1 cellular context compared by ENCODE assay signal in the genomic region with DNA sequence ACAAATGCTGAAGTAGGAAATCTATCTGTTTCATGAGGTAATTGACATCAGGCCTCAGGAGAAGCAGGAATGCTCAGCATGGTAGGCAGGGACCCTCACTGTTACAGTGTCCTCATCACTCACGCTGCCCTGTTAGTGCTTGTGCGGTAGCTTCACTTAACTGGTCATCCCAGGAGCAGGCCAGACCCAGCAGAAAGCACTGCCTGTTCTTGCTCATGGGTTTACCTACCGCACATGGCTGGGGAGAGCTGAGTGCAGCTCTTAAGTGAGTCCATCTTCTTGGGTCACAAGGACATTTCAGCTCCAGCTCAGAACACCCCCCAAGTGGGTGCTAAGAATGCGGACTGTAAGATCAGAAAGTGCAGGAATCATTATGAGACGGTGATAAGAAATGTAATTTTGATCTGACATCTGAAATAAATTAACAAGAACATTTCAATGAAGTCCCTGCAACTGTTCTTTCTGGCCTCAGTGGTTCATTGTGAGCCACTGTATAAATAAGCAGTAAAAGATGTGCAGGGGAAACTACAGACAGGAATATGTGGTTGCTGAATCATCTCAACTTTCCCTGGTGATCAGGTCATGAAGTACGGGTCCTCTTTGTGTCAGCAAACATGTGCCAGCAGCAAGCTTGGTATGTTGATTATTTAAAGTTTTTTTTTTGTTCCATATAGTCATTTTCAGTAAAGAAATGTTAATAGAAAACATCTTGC.
TF ChIP-seq lines count a peak whose summit lies in the region.

No MANE protein-coding gene starts in this region.

TF ChIP-seq in SK-N-SH, 30 proteins besides CTCF, POLR2A, EP300 and RAD21:
- no peak for TF ChIP-seq NFIC (IDR thresholded peaks at IDR 0.05; ENCODE audit: borderline replicate concordance)
- TF ChIP-seq RCOR1 (IDR thresholded peaks at IDR 0.05; ENCODE audit: low read length): no peak
- no peak for TF ChIP-seq TCF12 (IDR thresholded peaks at IDR 0.05)
- no peak for TF ChIP-seq MEF2A (IDR thresholded peaks at IDR 0.05; ENCODE audit: borderline replicate concordance, low read depth)
- TF ChIP-seq, protein P1, sequence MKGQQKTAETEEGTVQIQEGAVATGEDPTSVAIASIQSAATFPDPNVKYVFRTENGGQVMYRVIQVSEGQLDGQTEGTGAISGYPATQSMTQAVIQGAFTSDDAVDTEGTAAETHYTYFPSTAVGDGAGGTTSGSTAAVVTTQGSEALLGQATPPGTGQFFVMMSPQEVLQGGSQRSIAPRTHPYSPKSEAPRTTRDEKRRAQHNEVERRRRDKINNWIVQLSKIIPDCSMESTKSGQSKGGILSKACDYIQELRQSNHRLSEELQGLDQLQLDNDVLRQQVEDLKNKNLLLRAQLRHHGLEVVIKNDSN (IDR thresholded peaks at IDR 0.05; ENCODE audit: borderline replicate concordance, low read depth): no peak
- TF ChIP-seq, protein P2, sequence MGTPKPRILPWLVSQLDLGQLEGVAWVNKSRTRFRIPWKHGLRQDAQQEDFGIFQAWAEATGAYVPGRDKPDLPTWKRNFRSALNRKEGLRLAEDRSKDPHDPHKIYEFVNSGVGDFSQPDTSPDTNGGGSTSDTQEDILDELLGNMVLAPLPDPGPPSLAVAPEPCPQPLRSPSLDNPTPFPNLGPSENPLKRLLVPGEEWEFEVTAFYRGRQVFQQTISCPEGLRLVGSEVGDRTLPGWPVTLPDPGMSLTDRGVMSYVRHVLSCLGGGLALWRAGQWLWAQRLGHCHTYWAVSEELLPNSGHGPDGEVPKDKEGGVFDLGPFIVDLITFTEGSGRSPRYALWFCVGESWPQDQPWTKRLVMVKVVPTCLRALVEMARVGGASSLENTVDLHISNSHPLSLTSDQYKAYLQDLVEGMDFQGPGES (IDR thresholded peaks at IDR 0.05; ENCODE audit: low read depth, low read length): no peak
- no peak for TF ChIP-seq ELF1 (IDR thresholded peaks at IDR 0.05)
- no peak for TF ChIP-seq EZH2phosphoT487 (IDR thresholded peaks at IDR 0.05; ENCODE audit: borderline replicate concordance, low read depth)
- TF ChIP-seq SIN3A (IDR thresholded peaks at IDR 0.05; ENCODE audit: borderline replicate concordance, low read depth, low read length): no peak
- TF ChIP-seq RXRA (IDR thresholded peaks at IDR 0.05; ENCODE audit: borderline replicate concordance, low read depth): no peak
- TF ChIP-seq FOSL2 (IDR thresholded peaks at IDR 0.05; ENCODE audit: borderline replicate concordance, low read depth): no peak
- TF ChIP-seq TAF1 (IDR thresholded peaks at IDR 0.05; ENCODE audit: borderline replicate concordance, low read depth, low read length): no peak
